ENCODE assay signal across 22 cellular contexts in the genomic region with DNA sequence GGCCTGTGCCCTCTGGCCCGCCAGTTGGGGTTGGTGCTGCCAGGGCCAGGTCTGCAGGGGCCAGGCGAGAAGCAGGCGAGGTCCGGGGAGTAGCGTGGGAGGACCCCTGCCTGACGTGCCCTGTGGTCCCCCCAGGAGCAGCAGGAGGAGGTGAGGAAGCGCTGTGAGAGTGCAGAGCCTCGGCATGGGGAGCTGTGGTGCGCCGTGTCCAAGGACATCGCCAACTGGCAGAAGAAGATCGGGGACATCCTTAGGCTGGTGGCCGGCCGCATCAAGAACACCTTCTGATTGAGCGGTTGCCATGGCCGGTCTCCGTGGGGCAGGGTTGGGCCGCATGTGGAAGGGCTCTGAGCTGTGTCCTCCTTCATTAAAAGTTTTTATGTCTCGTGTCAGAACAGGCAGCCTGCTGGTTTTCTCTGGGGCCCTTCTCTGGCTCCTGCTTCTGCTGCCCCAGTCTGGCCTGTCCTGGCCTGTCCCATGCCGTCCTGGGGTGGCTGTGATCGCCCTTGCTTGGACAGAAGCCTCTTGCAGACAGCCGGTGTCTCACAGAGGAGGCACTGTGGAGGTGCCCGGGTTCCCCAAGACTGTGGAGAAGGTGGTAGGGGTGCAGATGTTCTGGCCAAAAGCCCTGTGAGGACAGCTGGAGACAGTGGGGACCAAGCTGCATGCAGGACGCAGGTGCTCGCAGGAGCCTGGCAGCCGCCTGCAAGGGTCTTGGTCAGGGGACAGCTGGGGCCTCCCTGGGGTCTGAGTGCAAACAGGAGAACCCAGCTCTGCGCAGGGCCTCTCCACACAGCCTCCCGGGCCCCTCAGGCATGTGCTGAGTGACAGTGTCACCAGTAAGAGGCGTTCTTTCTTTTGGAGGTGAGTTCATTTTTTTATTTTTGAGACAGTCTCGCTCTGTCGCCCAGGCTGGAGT. TPM values are rescaled to one million over a fixed set of nuclear protein-coding genes. Genes with fewer than 3 reads are reported as not detected.
A peak's percentile ranks its signal among the peaks of the same experiment; 100 is the strongest.
DNase-seq lines count a peak whose midpoint lies in the region; ATAC-seq and TF ChIP-seq lines count a peak whose summit lies in the region.
"Had no signal": no experiment of that assay in that cellular context is flagged by ENCODE, and none has a peak within 500 bp of the region (broad histone marks: within the 10 kb centered on the region; RNA-seq: fewer than 3 reads in every experiment).

No MANE protein-coding gene starts in this region.

- DNase-seq in activated T-cell treated with anti-CD3 and anti-CD28 coated beads, Interleukin-2, amount 50 U/mL, for 24 hours: no peak
- DNase-seq in activated T-cell treated with anti-CD3 and anti-CD28 coated beads, Interleukin-2, amount 50 U/mL, for 1 hour: no peak
- DNase-seq in activated CD8-positive, alpha-beta T cell treated with anti-CD3 and anti-CD28 coated beads, Interleukin-2, amount 10 ng/mL, durations not matched to agents 7 days and 5 days: no peak
- DNase-seq in sigmoid colon (no peak), NCI-H1417 treated with DMSO at 0.1 percent for 48 hours (lab: John Stamatoyannopoulos, UW) (no peak), hippocampal formation (lab: John Stamatoyannopoulos, UW) (no peak)
- DNase-seq: activated T-cell treated with anti-CD3 and anti-CD28 coated beads, Interleukin-2, amount 50 U/mL, for 72 hours; Caco-2; DND-41; effector memory CD4-positive, alpha-beta T cell; esophagus squamous epithelium; gastrocnemius medialis; NCI-H187; NCI-H526; pancreas; Peyer's patch; stimulated activated CD8-positive, alpha-beta memory T cell treated with anti-CD3 and anti-CD28 coated beads, Interleukin-4, amount 100 ng/mL, for 48 hours had no signal

- peaks cover 71% of the 10 kb centered on the region for H3K36me3 Mint-ChIP-seq in activated T-cell treated with anti-CD3 and anti-CD28 coated beads, Interleukin-2, amount 50 U/mL, for 24 hours (ENCODE audit: low read depth)
- peaks cover 59% of the 10 kb centered on the region for H3K36me3 Mint-ChIP-seq in activated CD8-positive, alpha-beta T cell treated with anti-CD3 and anti-CD28 coated beads, Interleukin-2, amount 10 ng/mL, durations not matched to agents 7 days and 5 days (ENCODE audit: low read depth)

- no peak for TF ChIP-seq EP300 in sigmoid colon (IDR thresholded peaks at IDR 0.05)

- 96 to 97% methylated on average over 31 of the region's 31 CpGs for WGBS in sigmoid colon, 2 donors

- no peak for TF ChIP-seq CTCF in sigmoid colon (IDR thresholded peaks at IDR 0.05)

- no peaks in the 10 kb centered on the region for H3K9me3 ChIP-seq in sigmoid colon
- H3K9me3 ChIP-seq: BLaER1, Caco-2, esophagus squamous epithelium, gastrocnemius medialis, pancreas, Peyer's patch, SJSA1 had no signal

- no peak for TF ChIP-seq POLR2A in sigmoid colon (IDR thresholded peaks at IDR 0.05)

- H3K27me3 ChIP-seq in sigmoid colon: peaks cover 9 to 18% (median 16%) of the 10 kb centered on the region in 3 donors
- H3K27me3 ChIP-seq: pancreas had no signal

- H3K4me1 Mint-ChIP-seq in activated T-cell treated with anti-CD3 and anti-CD28 coated beads, Interleukin-2, amount 50 U/mL, for 24 hours (ENCODE audit: low read depth): peaks cover 44% of the 10 kb centered on the region
- peaks cover 48% of the 10 kb centered on the region for H3K4me1 Mint-ChIP-seq in activated CD8-positive, alpha-beta T cell treated with anti-CD3 and anti-CD28 coated beads, Interleukin-2, amount 10 ng/mL, durations not matched to agents 7 days and 5 days (ENCODE audit: low read depth)

- no peak overlapping the region for H3K4me3 Mint-ChIP-seq in activated T-cell treated with anti-CD3 and anti-CD28 coated beads, Interleukin-2, amount 50 U/mL, for 24 hours
- H3K4me3 Mint-ChIP-seq in activated CD8-positive, alpha-beta T cell treated with anti-CD3 and anti-CD28 coated beads, Interleukin-2, amount 10 ng/mL, durations not matched to agents 7 days and 5 days: no peak overlapping the region
- H3K4me3 Mint-ChIP-seq: brain, nephron had no signal

- CTCF ChIA-PET in activated CD8-positive, alpha-beta T cell treated with anti-CD3 and anti-CD28 coated beads, Interleukin-2, amount 10 ng/mL, durations not matched to agents 7 days and 5 days (lab: Charles Lee): interaction anchor here (0.9 to 1.8 kb wide), 3 partner anchors 23 to 237 kb away, joined by 3 to 6 read pairs (median 3); partner anchors contain the start of gene PRPF6

- H3K36me3 ChIP-seq in sigmoid colon: peaks cover 20 to 72% (median 32%) of the 10 kb centered on the region in 4 donors

- ATAC-seq in activated CD8-positive, alpha-beta T cell treated with anti-CD3 and anti-CD28 coated beads, Interleukin-2, amount 10 ng/mL, durations not matched to agents 7 days and 5 days: no peak
- ATAC-seq: activated T-cell treated with anti-CD3 and anti-CD28 coated beads, Interleukin-2, amount 50 U/mL, for 72 hours; gastrocnemius medialis; pancreas had no signal

- H3K9me3 Mint-ChIP-seq in activated T-cell treated with anti-CD3 and anti-CD28 coated beads, Interleukin-2, amount 50 U/mL, for 24 hours: no peaks in the 10 kb centered on the region
- H3K9me3 Mint-ChIP-seq in activated CD8-positive, alpha-beta T cell treated with anti-CD3 and anti-CD28 coated beads, Interleukin-2, amount 10 ng/mL, durations not matched to agents 7 days and 5 days (ENCODE audit: insufficient read depth): no peaks in the 10 kb centered on the region
- H3K9me3 Mint-ChIP-seq: activated T-cell treated with anti-CD3 and anti-CD28 coated beads, Interleukin-2, amount 50 U/mL, for 72 hours; nephron had no signal

- H3K27me3 Mint-ChIP-seq in activated T-cell treated with anti-CD3 and anti-CD28 coated beads, Interleukin-2, amount 50 U/mL, for 24 hours: peaks cover 3% of the 10 kb centered on the region
- H3K27me3 Mint-ChIP-seq in activated CD8-positive, alpha-beta T cell treated with anti-CD3 and anti-CD28 coated beads, Interleukin-2, amount 10 ng/mL, durations not matched to agents 7 days and 5 days (ENCODE audit: low read depth): no peaks in the 10 kb centered on the region

- POLR2A ChIA-PET in activated CD8-positive, alpha-beta T cell treated with anti-CD3 and anti-CD28 coated beads, Interleukin-2, amount 10 ng/mL, durations not matched to agents 7 days and 5 days (lab: Charles Lee): no interaction called here

- intact Hi-C loops in sigmoid colon (cut with DNase I): no loop called here

- peaks cover 0 to 25% (median 19%) of the 10 kb centered on the region in 4 donors for H3K4me1 ChIP-seq in sigmoid colon
- H3K4me1 ChIP-seq: gastrocnemius medialis, pancreas had no signal

- H3K27ac Mint-ChIP-seq in activated T-cell treated with anti-CD3 and anti-CD28 coated beads, Interleukin-2, amount 50 U/mL, for 24 hours: peak overlapping the region; percentile 95
- H3K27ac Mint-ChIP-seq in activated CD8-positive, alpha-beta T cell treated with anti-CD3 and anti-CD28 coated beads, Interleukin-2, amount 10 ng/mL, durations not matched to agents 7 days and 5 days: peak overlapping the region; percentile 99

- H3K27ac ChIP-seq in sigmoid colon: peak overlapping the region in 3 of 4 donors; percentile 35 to 55 (median 46)
- H3K27ac ChIP-seq: BLaER1, esophagus squamous epithelium, gastrocnemius medialis, KMS-11, pancreas, Peyer's patch, SJSA1 had no signal

- no peak overlapping the region for H3K4me3 ChIP-seq in sigmoid colon
- H3K4me3 ChIP-seq: BLaER1, esophagus squamous epithelium, gastrocnemius medialis, pancreas, Peyer's patch, SJSA1 had no signal

RNA-seq across cellular contexts. Expression of gene C20orf204, which starts 3.0 kb away (rescaled TPM):
- total RNA-seq in activated CD8-positive, alpha-beta T cell treated with anti-CD3 and anti-CD28 coated beads, Interleukin-2, amount 10 ng/mL, durations not matched to agents 7 days and 5 days: 1 to 10 TPM; 6.4 to 7.6 TPM
- total RNA-seq in sigmoid colon: 1 to 10 TPM in 1 of 4 donors, under 1 TPM in 3; under 0.01 to 1.1 (median 0.37) TPM
- polyA plus RNA-seq in sigmoid colon: 1 to 10 TPM in 1 of 3 donors, not detected in 2; 1.7 TPM

RNA-seq across cellular contexts. Expression of gene SOX18, which starts 16.5 kb away (rescaled TPM):
- under 1 TPM; 0.13 to 0.21 TPM for total RNA-seq in activated CD8-positive, alpha-beta T cell treated with anti-CD3 and anti-CD28 coated beads, Interleukin-2, amount 10 ng/mL, durations not matched to agents 7 days and 5 days
- 1 to 10 TPM; 1.8 to 5.5 (median 3.8) TPM for total RNA-seq in sigmoid colon
- 10 to 100 TPM in 1 of 3 donors, 1 to 10 TPM in 1, under 1 TPM in 1; 0.69 to 11.9 (median 3.0) TPM for polyA plus RNA-seq in sigmoid colon

RNA-seq across cellular contexts. Expression of gene TCEA2, which starts 30.0 kb away (rescaled TPM):
- total RNA-seq in activated CD8-positive, alpha-beta T cell treated with anti-CD3 and anti-CD28 coated beads, Interleukin-2, amount 10 ng/mL, durations not matched to agents 7 days and 5 days: 10 to 100 TPM; 49.6 to 55.3 TPM
- total RNA-seq in sigmoid colon: 10 to 100 TPM; 41.7 to 50.5 (median 42.2) TPM
- 10 to 100 TPM in 2 of 3 donors, 1 to 10 TPM in 1; 2.1 to 14.0 (median 11.4) TPM for polyA plus RNA-seq in sigmoid colon

RNA-seq across cellular contexts. Expression of gene RGS19, which starts 46.4 kb away (rescaled TPM):
- total RNA-seq in activated CD8-positive, alpha-beta T cell treated with anti-CD3 and anti-CD28 coated beads, Interleukin-2, amount 10 ng/mL, durations not matched to agents 7 days and 5 days: 100 to 1,000 TPM; 130 to 135 TPM
- 10 to 100 TPM in 2 of 4 donors, 1 to 10 TPM in 2; 7.5 to 12.3 (median 10.5) TPM for total RNA-seq in sigmoid colon
- polyA plus RNA-seq in sigmoid colon: 10 to 100 TPM; 11.1 to 22.0 (median 12.6) TPM

RNA-seq across cellular contexts. Expression of gene OPRL1, which starts 46.9 kb away (rescaled TPM):
- total RNA-seq in activated CD8-positive, alpha-beta T cell treated with anti-CD3 and anti-CD28 coated beads, Interleukin-2, amount 10 ng/mL, durations not matched to agents 7 days and 5 days: 1 to 10 TPM; 1.5 to 2.0 TPM
- total RNA-seq in sigmoid colon: 1 to 10 TPM in 1 of 4 donors, under 1 TPM in 3; 0.71 to 2.2 (median 0.89) TPM
- polyA plus RNA-seq in sigmoid colon: 1 to 10 TPM in 1 of 3 donors, under 1 TPM in 1, not detected in 1; under 0.01 to 1.0 TPM
